Comparison of ENCODE assay signal across 1 cellular context in genomic region chrX:43467608-43468234, GRCh38.
TF ChIP-seq lines count a peak whose summit lies in the region.

No MANE protein-coding gene starts in this region.

TF ChIP-seq in WTC11, 78 proteins besides CTCF, POLR2A, EP300 and RAD21 (continued from another document):
- TF ChIP-seq, protein P1, sequence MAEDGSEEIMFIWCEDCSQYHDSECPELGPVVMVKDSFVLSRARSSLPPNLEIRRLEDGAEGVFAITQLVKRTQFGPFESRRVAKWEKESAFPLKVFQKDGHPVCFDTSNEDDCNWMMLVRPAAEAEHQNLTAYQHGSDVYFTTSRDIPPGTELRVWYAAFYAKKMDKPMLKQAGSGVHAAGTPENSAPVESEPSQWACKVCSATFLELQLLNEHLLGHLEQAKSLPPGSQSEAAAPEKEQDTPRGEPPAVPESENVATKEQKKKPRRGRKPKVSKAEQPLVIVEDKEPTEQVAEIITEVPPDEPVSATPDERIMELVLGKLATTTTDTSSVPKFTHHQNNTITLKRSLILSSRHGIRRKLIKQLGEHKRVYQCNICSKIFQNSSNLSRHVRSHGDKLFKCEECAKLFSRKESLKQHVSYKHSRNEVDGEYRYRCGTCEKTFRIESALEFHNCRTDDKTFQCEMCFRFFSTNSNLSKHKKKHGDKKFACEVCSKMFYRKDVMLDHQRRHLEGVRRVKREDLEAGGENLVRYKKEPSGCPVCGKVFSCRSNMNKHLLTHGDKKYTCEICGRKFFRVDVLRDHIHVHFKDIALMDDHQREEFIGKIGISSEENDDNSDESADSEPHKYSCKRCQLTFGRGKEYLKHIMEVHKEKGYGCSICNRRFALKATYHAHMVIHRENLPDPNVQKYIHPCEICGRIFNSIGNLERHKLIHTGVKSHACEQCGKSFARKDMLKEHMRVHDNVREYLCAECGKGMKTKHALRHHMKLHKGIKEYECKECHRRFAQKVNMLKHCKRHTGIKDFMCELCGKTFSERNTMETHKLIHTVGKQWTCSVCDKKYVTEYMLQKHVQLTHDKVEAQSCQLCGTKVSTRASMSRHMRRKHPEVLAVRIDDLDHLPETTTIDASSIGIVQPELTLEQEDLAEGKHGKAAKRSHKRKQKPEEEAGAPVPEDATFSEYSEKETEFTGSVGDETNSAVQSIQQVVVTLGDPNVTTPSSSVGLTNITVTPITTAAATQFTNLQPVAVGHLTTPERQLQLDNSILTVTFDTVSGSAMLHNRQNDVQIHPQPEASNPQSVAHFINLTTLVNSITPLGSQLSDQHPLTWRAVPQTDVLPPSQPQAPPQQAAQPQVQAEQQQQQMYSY (CRISPR knock-in tag; IDR thresholded peaks at IDR 0.05): no peak
- no peak for TF ChIP-seq MYBL2 (CRISPR knock-in tag; IDR thresholded peaks at IDR 0.05)
- no peak for TF ChIP-seq CREB1 (CRISPR knock-in tag; IDR thresholded peaks at IDR 0.05)
- TF ChIP-seq GTF2I (CRISPR knock-in tag; conservative IDR thresholded peaks at IDR 0.05): no peak
- TF ChIP-seq FOXJ3 (CRISPR knock-in tag; IDR thresholded peaks at IDR 0.05; ENCODE audit: borderline replicate concordance): no peak
- no peak for TF ChIP-seq PRRX2 (CRISPR knock-in tag; IDR thresholded peaks at IDR 0.05)
TF ChIP-seq in WTC11: peak in this region for 0.
